In the genomic region with DNA sequence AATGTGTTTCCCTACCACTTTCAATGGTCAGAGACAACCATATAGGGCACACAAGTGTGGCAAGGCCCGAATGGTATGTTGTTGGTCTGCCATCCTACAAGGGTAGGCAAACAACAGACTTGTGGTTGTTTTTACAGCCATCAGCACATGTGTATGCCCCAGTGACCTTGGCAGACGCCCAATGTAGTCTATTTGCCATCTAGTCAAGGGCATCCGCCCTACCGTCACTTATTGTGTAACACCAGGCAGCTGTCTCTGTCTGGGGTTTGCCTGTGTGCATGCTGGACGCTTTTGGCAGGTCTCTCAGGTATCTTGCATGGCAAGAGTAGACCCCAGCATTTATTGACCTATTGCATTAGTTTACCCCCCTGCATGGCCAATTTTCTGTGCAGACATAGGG, we compare ENCODE assay signal across 28 cellular contexts.
"Had no signal": no experiment of that assay in that cellular context is flagged by ENCODE, and none has a peak within 500 bp of the region (broad histone marks: within the 10 kb centered on the region; RNA-seq: fewer than 3 reads in every experiment).

No MANE protein-coding gene starts in this region.

- ATAC-seq: activated CD4-positive, CD25-positive, alpha-beta regulatory T cell treated with anti-CD3 and anti-CD28 coated beads, Interleukin-2, amount 50 U/mL, for 24 hours; heart right ventricle; left lung; natural killer cell treated with Interleukin-12 subunit alpha and Interleukin-12 subunit beta and Interleukin-15 and Interleukin-18, amount 100 ng/mL, for 72 hours; right cardiac atrium had no signal

- DNase-seq: activated CD4-positive, alpha-beta T cell treated with anti-CD3 and anti-CD28 coated beads for 48 hours; activated CD4-positive, alpha-beta T cell treated with anti-CD3 and anti-CD28 coated beads, Interleukin-2, amount 50 U/mL, for 48 hours; activated CD8-positive, alpha-beta memory T cell treated with anti-CD3 and anti-CD28 coated beads for 24 hours; activated gamma-delta T cell; activated naive CD4-positive, alpha-beta T cell treated with anti-CD3 and anti-CD28 coated beads, Interleukin-2, amount 10 ng/mL, durations not matched to agents 7 days and 5 days; activated naive CD8-positive, alpha-beta T cell treated with anti-CD3 and anti-CD28 coated beads, Interleukin-2, amount 10 ng/mL, durations not matched to agents 7 days and 5 days; cerebellar nuclear complex; colonic mucosa; effector CD8-positive, alpha-beta T cell; esophagus squamous epithelium; foreskin melanocyte; heart right ventricle; kidney glomerular epithelial cell; left lung; mesendoderm; posterior cingulate gyrus; right cardiac atrium; spleen; stimulated activated naive CD4-positive, alpha-beta T cell; testis; trophoblast cell; uterus had no signal

- H3K27ac ChIP-seq: ascending aorta, cardiac muscle cell, colonic mucosa, epithelial cell of prostate, esophagus squamous epithelium, heart right ventricle, left lung, spleen, testis, uterus, VCaP had no signal
